ENCODE assay signal across 15 cellular contexts in genomic region chr2:148932536-148932935, GRCh38.
"Had no signal": no experiment of that assay in that cellular context is flagged by ENCODE, and none has a peak within 500 bp of the region (broad histone marks: within the 10 kb centered on the region; RNA-seq: fewer than 3 reads in every experiment).

No MANE protein-coding gene starts in this region.

- H3K27ac Mint-ChIP-seq: activated CD4-positive, alpha-beta memory T cell treated with anti-CD3 and anti-CD28 coated beads, Interleukin-2, amount 10 ng/mL, durations not matched to agents 7 days and 5 days; activated CD4-positive, alpha-beta T cell treated with anti-CD3 and anti-CD28 coated beads for 36 hours; activated CD8-positive, alpha-beta memory T cell treated with anti-CD3 and anti-CD28 coated beads, Interleukin-2, amount 10 ng/mL, durations not matched to agents 7 days and 5 days; activated naive CD8-positive, alpha-beta T cell treated with anti-CD3 and anti-CD28 coated beads for 36 hours; natural killer cell; stimulated activated naive CD8-positive, alpha-beta T cell treated with anti-CD3 and anti-CD28 coated beads, Interleukin-15, Interleukin-2, amounts not matched to agents 100 ng/mL and 50 ng/mL, for 24 hours; T-cell had no signal

- H3K4me1 Mint-ChIP-seq: activated CD4-positive, alpha-beta T cell treated with anti-CD3 and anti-CD28 coated beads for 36 hours; activated naive CD8-positive, alpha-beta T cell treated with anti-CD3 and anti-CD28 coated beads for 36 hours had no signal

- ATAC-seq: activated CD4-positive, alpha-beta T cell treated with anti-CD3 and anti-CD28 coated beads for 36 hours; activated CD8-positive, alpha-beta memory T cell treated with anti-CD3 and anti-CD28 coated beads, Interleukin-2, amount 10 ng/mL, durations not matched to agents 7 days and 5 days; T-cell; WTC11 had no signal

- H3K9me3 Mint-ChIP-seq: activated CD4-positive, alpha-beta memory T cell treated with anti-CD3 and anti-CD28 coated beads, Interleukin-2, amount 10 ng/mL, durations not matched to agents 7 days and 5 days; activated naive CD8-positive, alpha-beta T cell treated with anti-CD3 and anti-CD28 coated beads for 36 hours; natural killer cell; stimulated activated naive CD8-positive, alpha-beta T cell treated with anti-CD3 and anti-CD28 coated beads, Interleukin-15, Interleukin-2, amounts not matched to agents 100 ng/mL and 50 ng/mL, for 24 hours; T-cell; WTC11 had no signal

- H3K27ac ChIP-seq: cardiac muscle cell, heart left ventricle, suprapubic skin, upper lobe of left lung had no signal

- H3K27me3 Mint-ChIP-seq: activated CD4-positive, alpha-beta memory T cell treated with anti-CD3 and anti-CD28 coated beads, Interleukin-2, amount 10 ng/mL, durations not matched to agents 7 days and 5 days; activated CD4-positive, alpha-beta T cell treated with anti-CD3 and anti-CD28 coated beads for 36 hours; activated CD8-positive, alpha-beta memory T cell treated with anti-CD3 and anti-CD28 coated beads, Interleukin-2, amount 10 ng/mL, durations not matched to agents 7 days and 5 days; activated naive CD8-positive, alpha-beta T cell treated with anti-CD3 and anti-CD28 coated beads for 36 hours; stimulated activated naive CD8-positive, alpha-beta T cell treated with anti-CD3 and anti-CD28 coated beads, Interleukin-15, Interleukin-2, amounts not matched to agents 100 ng/mL and 50 ng/mL, for 24 hours; T-cell had no signal

- H3K36me3 ChIP-seq: cardiac muscle cell, heart left ventricle, suprapubic skin, upper lobe of left lung had no signal

- H3K27me3 ChIP-seq: cardiac muscle cell, upper lobe of left lung had no signal

- H3K4me3 Mint-ChIP-seq: activated CD4-positive, alpha-beta memory T cell treated with anti-CD3 and anti-CD28 coated beads, Interleukin-2, amount 10 ng/mL, durations not matched to agents 7 days and 5 days; activated CD4-positive, alpha-beta T cell treated with anti-CD3 and anti-CD28 coated beads for 36 hours; activated CD8-positive, alpha-beta memory T cell treated with anti-CD3 and anti-CD28 coated beads, Interleukin-2, amount 10 ng/mL, durations not matched to agents 7 days and 5 days; activated naive CD8-positive, alpha-beta T cell treated with anti-CD3 and anti-CD28 coated beads for 36 hours; natural killer cell; stimulated activated naive CD8-positive, alpha-beta T cell treated with anti-CD3 and anti-CD28 coated beads, Interleukin-15, Interleukin-2, amounts not matched to agents 100 ng/mL and 50 ng/mL, for 24 hours; T-cell; WTC11 had no signal

- H3K9me3 ChIP-seq: heart left ventricle, suprapubic skin, upper lobe of left lung had no signal

- H3K4me1 ChIP-seq: heart left ventricle, suprapubic skin, upper lobe of left lung had no signal

- DNase-seq: activated CD4-positive, alpha-beta memory T cell treated with anti-CD3 and anti-CD28 coated beads, Interleukin-2, amount 10 ng/mL, durations not matched to agents 7 days and 5 days; activated CD4-positive, alpha-beta T cell treated with anti-CD3 and anti-CD28 coated beads for 36 hours; activated CD8-positive, alpha-beta memory T cell treated with anti-CD3 and anti-CD28 coated beads, Interleukin-2, amount 10 ng/mL, durations not matched to agents 7 days and 5 days; activated naive CD8-positive, alpha-beta T cell treated with anti-CD3 and anti-CD28 coated beads for 36 hours; amniotic stem cell; heart left ventricle; kidney glomerular epithelial cell; natural killer cell; stimulated activated CD4-positive, alpha-beta T cell treated with anti-CD3 and anti-CD28 coated beads, Interleukin-2, amount 100 ng/mL, for 24 hours; T-cell; upper lobe of left lung had no signal

- H3K36me3 Mint-ChIP-seq: activated naive CD8-positive, alpha-beta T cell treated with anti-CD3 and anti-CD28 coated beads for 36 hours; natural killer cell had no signal

- H3K4me3 ChIP-seq: cardiac muscle cell, heart left ventricle, suprapubic skin, upper lobe of left lung had no signal
